ENCODE assay signal across 19 cellular contexts in the genomic region with DNA sequence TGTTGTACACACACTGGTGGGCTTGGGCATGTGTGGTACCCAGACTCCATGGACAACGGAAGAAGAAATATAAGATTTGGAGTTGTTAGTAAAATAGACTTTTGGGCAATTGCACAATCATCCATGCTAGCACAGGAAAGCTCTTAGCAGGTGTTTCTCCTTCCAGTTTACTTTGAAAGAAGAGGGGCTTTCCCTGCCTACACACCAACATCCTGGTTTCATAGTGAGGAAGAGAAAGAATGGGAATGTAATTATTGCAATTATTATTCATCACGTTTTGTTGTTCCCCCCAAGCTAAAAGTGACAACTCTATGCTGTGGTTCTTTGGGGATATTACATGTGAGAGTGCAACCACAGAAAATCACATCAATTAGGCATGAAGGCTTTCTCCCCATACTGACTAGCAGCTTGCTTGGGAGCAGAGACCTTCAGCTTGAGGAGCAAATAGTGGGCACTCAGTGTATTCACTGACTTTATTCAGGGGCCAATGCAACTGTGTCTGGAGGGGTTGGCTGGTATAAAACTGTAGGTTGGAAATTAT.
"Had no signal": no experiment of that assay in that cellular context is flagged by ENCODE, and none has a peak within 500 bp of the region (broad histone marks: within the 10 kb centered on the region; RNA-seq: fewer than 3 reads in every experiment).

No MANE protein-coding gene starts in this region.

- H3K36me3 Mint-ChIP-seq: brain; mesothelial cell of epicardium; natural killer cell treated with Interleukin-12 subunit alpha and Interleukin-12 subunit beta and Interleukin-15 and Interleukin-18, amount 100 ng/mL, for 72 hours had no signal

- H3K4me1 ChIP-seq: gastroesophageal sphincter, left ventricle myocardium inferior, prostate gland, right atrium auricular region, tibial artery had no signal

- H3K4me3 ChIP-seq: gastroesophageal sphincter, left ventricle myocardium inferior, ovary, prostate gland, right atrium auricular region, tibial artery had no signal

- H3K27me3 Mint-ChIP-seq: activated naive CD4-positive, alpha-beta T cell treated with anti-CD3 and anti-CD28 coated beads, Interleukin-2, amount 50 U/mL, for 24 hours; brain; natural killer cell treated with Interleukin-12 subunit alpha and Interleukin-12 subunit beta and Interleukin-15 and Interleukin-18, amount 100 ng/mL, for 72 hours; stimulated activated naive CD8-positive, alpha-beta T cell treated with anti-CD3 and anti-CD28 coated beads, Interleukin-15, amount 100 ng/mL, for 72 hours had no signal

- H3K9me3 ChIP-seq: gastroesophageal sphincter, left ventricle myocardium inferior, ovary, prostate gland, right atrium auricular region, tibial artery had no signal

- H3K27me3 ChIP-seq: gastroesophageal sphincter, ovary, tibial artery had no signal

- ATAC-seq: gastroesophageal sphincter; natural killer cell treated with Interleukin-12 subunit alpha and Interleukin-12 subunit beta and Interleukin-15 and Interleukin-18, amount 100 ng/mL, for 72 hours; stimulated activated naive CD8-positive, alpha-beta T cell treated with anti-CD3 and anti-CD28 coated beads, Interleukin-15, amount 100 ng/mL, for 72 hours had no signal

- H3K36me3 ChIP-seq: gastroesophageal sphincter, left ventricle myocardium inferior, ovary, prostate gland, right atrium auricular region, tibial artery had no signal

- H3K9me3 Mint-ChIP-seq: activated naive CD4-positive, alpha-beta T cell treated with anti-CD3 and anti-CD28 coated beads, Interleukin-2, amount 50 U/mL, for 24 hours; activated T-cell treated with anti-CD3 and anti-CD28 coated beads, Interleukin-2, amount 50 U/mL, for 72 hours; mesothelial cell of epicardium; natural killer cell treated with Interleukin-12 subunit alpha and Interleukin-12 subunit beta and Interleukin-15 and Interleukin-18, amount 100 ng/mL, for 72 hours; stimulated activated naive CD8-positive, alpha-beta T cell treated with anti-CD3 and anti-CD28 coated beads, Interleukin-15, amount 100 ng/mL, for 72 hours had no signal

- DNase-seq: activated CD4-positive, alpha-beta T cell treated with anti-CD3 and anti-CD28 coated beads, Interleukin-2, amount 50 U/mL, for 4 hours; activated effector memory CD4-positive, alpha-beta T cell treated with anti-CD3 and anti-CD28 coated beads, Interleukin-2, amount 50 U/mL, for 16 hours; activated T-cell treated with anti-CD3 and anti-CD28 coated beads, Interleukin-2, amount 50 U/mL, for 72 hours; anterior cingulate cortex; head of caudate nucleus; hypothalamus; left ventricle myocardium inferior; ovary; stimulated activated CD4-positive, alpha-beta T cell treated with anti-CD3 and anti-CD28 coated beads, Interleukin-4, amount 100 ng/mL, for 24 hours; stimulated activated naive CD8-positive, alpha-beta T cell treated with anti-CD3 and anti-CD28 coated beads, Interleukin-15, amount 100 ng/mL, for 72 hours; tibial artery had no signal

- H3K27ac ChIP-seq: epithelial cell of prostate, gastroesophageal sphincter, left ventricle myocardium inferior, ovary, prostate gland, right atrium auricular region, tibial artery had no signal

- H3K27ac Mint-ChIP-seq: activated T-cell treated with anti-CD3 and anti-CD28 coated beads, Interleukin-2, amount 50 U/mL, for 72 hours; brain; mesothelial cell of epicardium; natural killer cell treated with Interleukin-12 subunit alpha and Interleukin-12 subunit beta and Interleukin-15 and Interleukin-18, amount 100 ng/mL, for 72 hours had no signal

- H3K4me3 Mint-ChIP-seq: activated naive CD4-positive, alpha-beta T cell treated with anti-CD3 and anti-CD28 coated beads, Interleukin-2, amount 50 U/mL, for 24 hours; activated T-cell treated with anti-CD3 and anti-CD28 coated beads, Interleukin-2, amount 50 U/mL, for 72 hours; brain; mesothelial cell of epicardium; natural killer cell treated with Interleukin-12 subunit alpha and Interleukin-12 subunit beta and Interleukin-15 and Interleukin-18, amount 100 ng/mL, for 72 hours; stimulated activated naive CD8-positive, alpha-beta T cell treated with anti-CD3 and anti-CD28 coated beads, Interleukin-15, amount 100 ng/mL, for 72 hours had no signal

- H3K4me1 Mint-ChIP-seq: activated naive CD4-positive, alpha-beta T cell treated with anti-CD3 and anti-CD28 coated beads, Interleukin-2, amount 50 U/mL, for 24 hours; brain; mesothelial cell of epicardium; stimulated activated naive CD8-positive, alpha-beta T cell treated with anti-CD3 and anti-CD28 coated beads, Interleukin-15, amount 100 ng/mL, for 72 hours had no signal
